In genomic region chr22:18528597-18529415, GRCh38 we compare ENCODE assay signal across 8 cellular contexts. TPM values are rescaled to one million over a fixed set of nuclear protein-coding genes. Genes with fewer than 3 reads are reported as not detected.
A peak's percentile ranks its signal among the peaks of the same experiment; 100 is the strongest.
DNase-seq lines count a peak whose midpoint lies in the region; ATAC-seq and TF ChIP-seq lines count a peak whose summit lies in the region.
"Not testable (repeated sequence)": the region's sequence is repeated elsewhere in the genome, so short reads cannot be mapped to it uniquely, and the experiment has no call there.

No MANE protein-coding gene starts in this region.

- not testable (repeated sequence) for H3K9me3 ChIP-seq in DOHH2 (ENCODE audit: control insufficient read depth, insufficient read depth, low read length)

- H3K4me1 ChIP-seq in DOHH2 (ENCODE audit: control insufficient read depth, low read length): not testable (repeated sequence)

- H3K27ac Mint-ChIP-seq in activated B cell treated with CpG ODN at 0.5 μM for 24 hours: peak overlapping the region; percentile 89

- peak overlapping the region; percentile 37; the same call in 1 of the 2 replicates for H3K4me3 ChIP-seq in DOHH2 (ENCODE audit: low read length)

- not testable (repeated sequence) for H4K20me1 ChIP-seq in DOHH2 (ENCODE audit: control insufficient read depth, insufficient read depth, low read depth, low read length)

- not testable (repeated sequence) for H3F3A ChIP-seq in DOHH2 (ENCODE audit: control insufficient read depth, insufficient read depth)

- not testable (repeated sequence) for H3K79me2 ChIP-seq in DOHH2 (ENCODE audit: control insufficient read depth, low read length)

- not testable (repeated sequence) for H3K4me2 ChIP-seq in DOHH2 (ENCODE audit: low read length)

- not testable (repeated sequence) for TF ChIP-seq CTCF in DOHH2 (IDR thresholded peaks at IDR 0.05; ENCODE audit: low read depth, low read length, poor library complexity, severe bottlenecking); activated B cell treated with CpG ODN at 0.5 μM for 24 hours (IDR thresholded peaks at IDR 0.05); omental fat pad (IDR thresholded peaks at IDR 0.05)

- not testable (repeated sequence) for H3K9me3 Mint-ChIP-seq in activated B cell treated with CpG ODN at 0.5 μM for 24 hours

- CTCF ChIA-PET in activated B cell treated with CpG ODN at 0.5 μM for 24 hours (lab: Charles Lee): not testable (repeated sequence)

- not testable (repeated sequence) for H3K4me1 Mint-ChIP-seq in activated B cell treated with CpG ODN at 0.5 μM for 24 hours

- not testable (repeated sequence) for H3K36me3 ChIP-seq in DOHH2 (ENCODE audit: control insufficient read depth, low read length)

- H3K4me3 Mint-ChIP-seq in activated B cell treated with CpG ODN at 0.5 μM for 24 hours: peak overlapping the region; percentile 80

- not testable (repeated sequence) for H3K27me3 Mint-ChIP-seq in activated B cell treated with CpG ODN at 0.5 μM for 24 hours

- not testable (repeated sequence) for H3K9me2 ChIP-seq in DOHH2 (replicated peaks; ENCODE audit: control insufficient read depth, low read length)

- peak; percentile 88 for DNase-seq in activated B cell treated with CpG ODN at 0.5 μM for 24 hours
- peak; percentile 76 for DNase-seq in activated naive CD8-positive, alpha-beta T cell treated with anti-CD3 and anti-CD28 coated beads, Interleukin-2, amount 50 U/mL, for 16 hours (ENCODE audit: low read depth, low spot score)
- peak; percentile 96 for DNase-seq in Right ventricle myocardium inferior (ENCODE audit: missing footprints)
- DNase-seq in omental fat pad (ENCODE audit: low spot score): peak; percentile 86
- peak; percentile 53 for DNase-seq in stimulated activated CD8-positive, alpha-beta memory T cell treated with anti-CD3 and anti-CD28 coated beads, Interleukin-4, amount 100 ng/mL, for 24 hours (ENCODE audit: low read depth)

- ATAC-seq in GM21737 (IDR thresholded peaks at IDR 0.05; ENCODE audit: unreplicated experiment): peak; percentile 75
- ATAC-seq in HG03520 (IDR thresholded peaks at IDR 0.05; ENCODE audit: unreplicated experiment): peak; percentile 63
- peak; percentile 84 for ATAC-seq in activated B cell treated with CpG ODN at 0.5 μM for 24 hours (ENCODE audit: low read depth)
- peak; percentile 97 for ATAC-seq in Right ventricle myocardium inferior
- ATAC-seq in omental fat pad (ENCODE audit: low FRiP score): peak; percentile 94

- POLR2A ChIA-PET in activated B cell treated with CpG ODN at 0.5 μM for 24 hours (lab: Charles Lee): not testable (repeated sequence)

- H3K36me3 Mint-ChIP-seq in activated B cell treated with CpG ODN at 0.5 μM for 24 hours (ENCODE audit: low read depth): not testable (repeated sequence)

- H3K27ac ChIP-seq in DOHH2 (ENCODE audit: low read depth, low read length): peak overlapping the region; percentile 38; the same call in 1 of the 2 replicates

- intact Hi-C loops in activated B cell treated with CpG ODN at 0.5 μM for 24 hours (cut with micrococcal nuclease); Right ventricle myocardium inferior (cut with DNase I): not testable (repeated sequence)

- H3K27me3 ChIP-seq in DOHH2 (ENCODE audit: control insufficient read depth, low read length): not testable (repeated sequence)

RNA-seq across cellular contexts. Expression of gene TMEM191B, which starts 1.2 kb away (rescaled TPM):
- 2.5 and 3.0 TPM in 2 replicates for total RNA-seq in activated B cell treated with CpG ODN at 0.5 μM for 24 hours
- total RNA-seq in Right ventricle myocardium inferior: 1.0 TPM
- total RNA-seq in omental fat pad: 1 to 10 TPM in 1 of 4 donors, under 1 TPM in 1, not detected in 2; 0.24 to 4.1 TPM

RNA-seq across cellular contexts. Expression of gene GGTLC3, which starts 10.8 kb away (rescaled TPM):
- total RNA-seq in activated B cell treated with CpG ODN at 0.5 μM for 24 hours: not detected in 2 replicates
- total RNA-seq in Right ventricle myocardium inferior: not detected
- not detected for total RNA-seq in omental fat pad

Comparison
In these comparisons a context has a peak if more than half of its experiments do, and no peak if none do; other contexts are left out.
1. Peak in every context shown above with its lines: DNase-seq, ATAC-seq, H3K4me3 ChIP-seq and H3K27ac ChIP-seq.